In the genomic region with DNA sequence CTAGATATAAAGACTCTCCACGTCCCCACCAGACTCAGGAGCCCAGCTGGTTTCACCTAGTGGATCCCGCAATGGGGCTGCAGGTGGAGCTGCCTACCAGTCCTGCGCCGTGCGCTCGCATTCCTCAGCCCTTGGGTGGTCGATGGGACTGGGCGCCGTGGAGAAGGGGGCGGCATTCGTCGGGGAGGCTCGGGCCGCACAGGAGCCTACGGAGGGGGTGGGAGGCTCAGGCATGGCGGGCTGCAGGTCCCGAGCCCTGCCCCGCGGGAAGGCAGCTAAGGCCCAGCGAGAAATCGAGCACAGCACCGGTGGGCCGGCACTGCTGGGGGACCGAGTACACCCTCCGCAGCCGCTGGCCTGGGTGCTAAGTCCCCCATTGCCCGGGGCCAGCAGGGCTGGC, we compare ENCODE assay signal across 1 cellular context.
A peak's percentile ranks its signal among the peaks of the same experiment; 100 is the strongest.
TF ChIP-seq lines count a peak whose summit lies in the region.

No MANE protein-coding gene starts in this region.

TF ChIP-seq in HepG2, 621 proteins besides CTCF, POLR2A, EP300 and RAD21:
- peak; percentile 45; the same call in 1 of the 2 replicates for TF ChIP-seq ZBTB38 (CRISPR knock-in tag; IDR thresholded peaks at IDR 0.05)
- TF ChIP-seq ZNF687 (CRISPR knock-in tag; IDR thresholded peaks at IDR 0.05): peak; percentile 6; the same call in 1 of the 2 replicates
